Comparison of ENCODE assay signal across 18 cellular contexts in the genomic region with DNA sequence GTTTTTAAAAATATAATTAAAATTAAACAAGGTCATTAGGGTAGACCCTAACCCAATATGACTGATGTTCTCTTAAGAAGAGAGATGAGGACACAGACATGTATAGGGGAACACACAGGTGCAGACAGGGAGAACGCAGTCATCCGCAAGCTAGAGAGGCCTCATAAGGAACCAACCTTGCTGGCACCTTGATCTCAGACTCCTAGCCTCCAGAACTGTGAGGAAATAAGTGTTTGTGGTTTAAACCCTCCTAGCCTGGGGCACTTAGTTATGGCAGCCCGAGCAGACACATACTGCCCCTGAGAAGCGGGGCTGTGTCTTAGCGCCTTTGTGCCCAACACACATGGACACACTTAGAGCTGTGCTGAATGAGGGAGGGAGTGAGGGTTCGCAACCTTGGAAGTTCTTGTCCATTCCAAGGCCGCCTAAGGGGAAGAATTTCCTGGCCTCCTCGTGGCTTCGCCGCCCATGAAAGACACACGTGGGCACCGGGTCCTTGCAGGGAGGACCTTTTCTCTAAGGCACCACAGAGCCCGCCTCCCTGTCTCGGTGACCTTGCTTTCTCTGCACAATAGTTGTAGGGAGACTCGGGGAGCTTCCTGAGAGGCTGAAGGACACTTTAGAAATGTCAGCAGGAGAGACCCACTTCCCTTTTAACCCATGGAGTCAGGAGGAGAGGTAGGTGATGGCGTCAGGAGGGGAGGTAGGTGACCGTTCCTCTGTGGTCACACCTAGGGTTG.
DNase-seq lines count a peak whose midpoint lies in the region; ATAC-seq and TF ChIP-seq lines count a peak whose summit lies in the region.
"Had no signal": no experiment of that assay in that cellular context is flagged by ENCODE, and none has a peak within 500 bp of the region (broad histone marks: within the 10 kb centered on the region; RNA-seq: fewer than 3 reads in every experiment).

No MANE protein-coding gene starts in this region.

- peaks cover 46% of the 10 kb centered on the region for H3K4me1 Mint-ChIP-seq in T-helper 17 cell

- 93% methylated on average over 17 of the region's 17 CpGs for WGBS in right cardiac atrium
- WGBS in tibial nerve, 2 donors: 91% methylated on average over 17 of the region's 17 CpGs

- no peak for TF ChIP-seq EP300 in tibial nerve (IDR thresholded peaks at IDR 0.05)

- TF ChIP-seq CTCF in right atrium auricular region (IDR thresholded peaks at IDR 0.05) (no peak), tibial nerve (IDR thresholded peaks at IDR 0.05) (no peak)

- H3K9me3 ChIP-seq in right atrium auricular region (no peaks in the 10 kb centered on the region), right cardiac atrium (ENCODE audit: control insufficient read depth, low read length) (no peaks in the 10 kb centered on the region), T-helper 17 cell (ENCODE audit: control insufficient read depth, low read length, poor library complexity, severe bottlenecking) (no peaks in the 10 kb centered on the region), tibial nerve (no peaks in the 10 kb centered on the region)
- H3K9me3 ChIP-seq: HAP-1 had no signal

- no peak for TF ChIP-seq POLR2A in tibial nerve (IDR thresholded peaks at IDR 0.05)

- H3K36me3 Mint-ChIP-seq in T-helper 17 cell (ENCODE audit: low read depth): no peaks in the 10 kb centered on the region

- peak overlapping the region; percentile 43 for H3K4me3 Mint-ChIP-seq in T-helper 17 cell

- DNase-seq in right atrium auricular region (ENCODE audit: low spot score): peak; percentile 32
- DNase-seq in right cardiac atrium: no peak
- no peak for DNase-seq in T-helper 17 cell
- DNase-seq in mesenteric fat pad (ENCODE audit: low spot score): peak; percentile 68
- DNase-seq in iPS-NIHi7 (ENCODE audit: extremely low spot score): no peak
- DNase-seq in DMS153 (lab: John Stamatoyannopoulos, UW): no peak
- no peak for DNase-seq in tibial nerve (ENCODE audit: low spot score in 2 of 2)
- no peak for DNase-seq in GM19240 (ENCODE audit: insufficient read length, low spot score)
- DNase-seq: C1 segment of cervical spinal cord, NCI-H1048, NCI-H1436 treated with DMSO at 0.1 percent for 48 hours, NCI-H2029 treated with DMSO at 0.1 percent for 48 hours, NCI-H2171 treated with DMSO at 0.1 percent for 48 hours, NCI-H446 treated with DMSO at 0.1 percent for 48 hours, OCI-M1, SHP77 treated with DMSO at 0.1 percent for 48 hours had no signal

- intact Hi-C loops in right cardiac atrium (cut with DNase I): no loop called here

- H3K36me3 ChIP-seq in right atrium auricular region (no peaks in the 10 kb centered on the region), tibial nerve (no peaks in the 10 kb centered on the region)
- H3K36me3 ChIP-seq: HAP-1 had no signal

- no peaks in the 10 kb centered on the region for H3K4me1 ChIP-seq in right atrium auricular region
- H3K4me1 ChIP-seq in right cardiac atrium (ENCODE audit: control insufficient read depth, insufficient read depth, low read length): no peaks in the 10 kb centered on the region
- no peaks in the 10 kb centered on the region for H3K4me1 ChIP-seq in tibial nerve
- H3K4me1 ChIP-seq: HAP-1 had no signal

- peak overlapping the region; percentile 98 for H3K27ac Mint-ChIP-seq in T-helper 17 cell

- no peak overlapping the region for H3K4me3 ChIP-seq in right atrium auricular region
- H3K4me3 ChIP-seq in right cardiac atrium (ENCODE audit: low read length): no peak overlapping the region
- no peak overlapping the region for H3K4me3 ChIP-seq in tibial nerve
- H3K4me3 ChIP-seq: HAP-1 had no signal

- H3K27me3 Mint-ChIP-seq in T-helper 17 cell: no peaks in the 10 kb centered on the region

- H3K27me3 ChIP-seq in right atrium auricular region (no peaks in the 10 kb centered on the region), right cardiac atrium (ENCODE audit: control insufficient read depth, insufficient read depth) (no peaks in the 10 kb centered on the region), tibial nerve (no peaks in the 10 kb centered on the region)

- H3K27ac ChIP-seq in right atrium auricular region (no peak overlapping the region), right cardiac atrium (ENCODE audit: low read length) (no peak overlapping the region), tibial nerve (no peak overlapping the region)
- H3K27ac ChIP-seq: HL-60 had no signal

- ATAC-seq in right cardiac atrium: no peak
- no peak for ATAC-seq in T-helper 17 cell

Comparison
In these comparisons a context has a peak if more than half of its experiments do, and no peak if none do; other contexts are left out.
1. DNase-seq: peak in right atrium auricular region (single experiment) and mesenteric fat pad (single experiment); none in right cardiac atrium (0 of 3), T-helper 17 cell (0 of 3), iPS-NIHi7 (single experiment), DMS153 (single experiment), tibial nerve (0 of 2) and GM19240 (single experiment).